In the genomic region with DNA sequence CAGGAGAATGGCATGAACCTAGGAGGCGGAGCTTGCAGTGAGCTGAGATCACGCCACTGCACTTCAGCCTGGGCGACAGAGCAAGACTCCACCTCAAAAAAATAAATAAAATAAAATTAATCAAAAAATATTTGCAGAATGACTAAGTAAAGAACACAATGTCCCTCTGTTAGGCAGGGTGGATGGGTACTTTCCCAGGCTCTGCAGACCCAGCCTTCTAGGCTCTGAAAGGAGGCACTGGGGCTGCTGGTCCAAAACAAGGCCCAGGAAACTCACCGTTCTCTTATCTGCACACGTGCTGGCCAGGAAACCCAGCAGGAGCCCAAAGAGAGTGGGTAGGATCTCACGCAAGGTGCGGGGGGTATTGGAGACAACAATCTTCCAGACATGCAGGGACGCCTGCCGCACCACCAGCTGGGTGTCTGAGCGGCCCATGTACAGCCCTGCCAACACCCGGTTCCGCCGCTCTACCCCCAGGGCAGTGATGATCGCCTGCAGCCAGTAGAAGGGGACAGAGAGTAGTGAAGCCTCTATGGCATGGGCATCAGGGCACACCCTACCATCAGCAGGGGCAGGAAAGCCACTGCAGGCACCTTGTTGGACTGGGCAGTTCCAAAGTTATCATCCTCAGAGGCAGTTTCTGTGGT, we compare ENCODE assay signal across 20 cellular contexts. TPM values are rescaled to one million over a fixed set of nuclear protein-coding genes. Genes with fewer than 3 reads are reported as not detected.
DNase-seq lines count a peak whose midpoint lies in the region; ATAC-seq and TF ChIP-seq lines count a peak whose summit lies in the region.
"Had no signal": no experiment of that assay in that cellular context is flagged by ENCODE, and none has a peak within 500 bp of the region (broad histone marks: within the 10 kb centered on the region; RNA-seq: fewer than 3 reads in every experiment).

No MANE protein-coding gene starts in this region.

- 100% methylated on average over 2 of the region's 14 CpGs; no CpG with 5 or more reads in 1 of the 2 experiments for WGBS in IMR-90 (ENCODE audit: extremely low coverage in 2 of 2, insufficient read length in 1 of 2), 2 experiments

- peaks cover 57% of the 10 kb centered on the region for H3K36me3 Mint-ChIP-seq in chondrocyte (ENCODE audit: low read depth)
- H3K36me3 Mint-ChIP-seq in neural progenitor cell = peaks cover 34% of the 10 kb centered on the region
- H3K36me3 Mint-ChIP-seq in glutamatergic neuron (ENCODE audit: unreplicated experiment) = no peaks in the 10 kb centered on the region

- H2AFZ ChIP-seq in IMR-90 (replicated peaks; ENCODE audit: low read length, poor library complexity) (peak overlapping the region; percentile 63), neural progenitor cell (replicated peaks) (no peak overlapping the region)

- H3K9me3 Mint-ChIP-seq in chondrocyte (ENCODE audit: low read depth) (no peaks in the 10 kb centered on the region), neural progenitor cell (no peaks in the 10 kb centered on the region), glutamatergic neuron (ENCODE audit: unreplicated experiment) (peaks cover 6% of the 10 kb centered on the region)
- H3K9me3 Mint-ChIP-seq: CD4-positive, alpha-beta memory T cell; IgD-negative memory B cell had no signal

- H3K79me2 ChIP-seq in neural progenitor cell (ENCODE audit: low read depth) = no peaks in the 10 kb centered on the region

- H2BK5ac ChIP-seq in IMR-90 (ENCODE audit: low read depth, low read length, poor library complexity, severe bottlenecking) = peak overlapping the region; percentile 8

- H3K9ac ChIP-seq in IMR-90 (ENCODE audit: low read depth, low read length) = no peak overlapping the region
- H3K9ac ChIP-seq in neural progenitor cell = no peak overlapping the region

- H3K4me1 Mint-ChIP-seq in chondrocyte (ENCODE audit: low read depth) (peaks cover 16% of the 10 kb centered on the region), neural progenitor cell (no peaks in the 10 kb centered on the region), glutamatergic neuron (ENCODE audit: low read depth, unreplicated experiment) (peaks cover 5% of the 10 kb centered on the region)

- H3K4me3 ChIP-seq in AG04450 (ENCODE audit: low read depth, low read length) = no peak overlapping the region
- H3K4me3 ChIP-seq in IMR-90 (ENCODE audit: insufficient read depth, low read depth, low read length) = no peak overlapping the region
- H3K4me3 ChIP-seq in neural progenitor cell = no peak overlapping the region
- no peak overlapping the region for H3K4me3 ChIP-seq in dorsolateral prefrontal cortex
- H3K4me3 ChIP-seq: A549, HAP-1, SJSA1 had no signal

- H4K8ac ChIP-seq in IMR-90 (ENCODE audit: low read depth in 2 of 2, low read length in 2 of 2) = no peak overlapping the region

- H3K36me3 ChIP-seq in IMR-90 (ENCODE audit: control insufficient read depth, insufficient read depth, low read length) (peaks cover 82% of the 10 kb centered on the region), neural progenitor cell (peaks cover 3% of the 10 kb centered on the region)

- no peaks in the 10 kb centered on the region for H3K27me3 Mint-ChIP-seq in chondrocyte (ENCODE audit: low read depth)
- peaks cover 4% of the 10 kb centered on the region for H3K27me3 Mint-ChIP-seq in neural progenitor cell (ENCODE audit: insufficient read depth, low read depth)
- peaks cover 5% of the 10 kb centered on the region for H3K27me3 Mint-ChIP-seq in glutamatergic neuron (ENCODE audit: unreplicated experiment)
- H3K27me3 Mint-ChIP-seq: CD4-positive, alpha-beta memory T cell; IgD-negative memory B cell had no signal

- H3K4me3 Mint-ChIP-seq in chondrocyte (ENCODE audit: unreplicated experiment) = no peak overlapping the region
- no peak overlapping the region for H3K4me3 Mint-ChIP-seq in neural progenitor cell
- no peak overlapping the region for H3K4me3 Mint-ChIP-seq in glutamatergic neuron (ENCODE audit: unreplicated experiment)
- H3K4me3 Mint-ChIP-seq: CD4-positive, alpha-beta memory T cell; IgD-negative memory B cell had no signal

- peak overlapping the region; percentile 41 for H3K27ac Mint-ChIP-seq in chondrocyte (ENCODE audit: unreplicated experiment)
- peak overlapping the region; percentile 33 for H3K27ac Mint-ChIP-seq in neural progenitor cell
- no peak overlapping the region for H3K27ac Mint-ChIP-seq in glutamatergic neuron (ENCODE audit: unreplicated experiment)

- no peaks in the 10 kb centered on the region for H3F3A ChIP-seq in neural progenitor cell (ENCODE audit: low read depth)

- peak overlapping the region; percentile 81 for H2AK9ac ChIP-seq in IMR-90 (replicated peaks; ENCODE audit: low read depth, low read length, poor library complexity)

- no peak overlapping the region for H3K18ac ChIP-seq in IMR-90 (ENCODE audit: low read depth, low read length)

- H3K23ac ChIP-seq in IMR-90 (ENCODE audit: low read depth, low read length) = no peak overlapping the region

- H3K14ac ChIP-seq in IMR-90 (replicated peaks; ENCODE audit: low read depth, low read length) = no peak overlapping the region; the same call in 1 of the 2 replicates

- TF ChIP-seq POLR2A in IMR-90 (IDR thresholded peaks at IDR 0.05; ENCODE audit: low read depth, low read length) = no peak

- CTCF ChIA-PET in AG04450 (lab: Charles Lee) (no interaction called here), IMR-90 (lab: Yijun Ruan, JAX) (no interaction called here)

- H3K27ac ChIP-seq in AG04450 (ENCODE audit: low read depth, low read length) = peak overlapping the region; percentile 21
- no peak overlapping the region for H3K27ac ChIP-seq in IMR-90 (ENCODE audit: insufficient read depth, low read length)
- H3K27ac ChIP-seq in neural progenitor cell = no peak overlapping the region
- H3K27ac ChIP-seq in dorsolateral prefrontal cortex = peak overlapping the region in 2 of 59 donors; percentile 48 to 58
- H3K27ac ChIP-seq: A549, SJSA1 had no signal

- H3K9me1 ChIP-seq in IMR-90 (ENCODE audit: insufficient read depth, low read length) = peaks cover 28% of the 10 kb centered on the region

- H4K20me1 ChIP-seq in IMR-90 (ENCODE audit: insufficient read depth, low read length) (peaks cover 19% of the 10 kb centered on the region), neural progenitor cell (ENCODE audit: low read depth) (no peaks in the 10 kb centered on the region)

- no peak overlapping the region for H2AK5ac ChIP-seq in IMR-90 (ENCODE audit: low read depth, low read length)

- H4K5ac ChIP-seq in IMR-90 (ENCODE audit: low read depth, low read length) = no peak overlapping the region

- TF ChIP-seq RAD21 in IMR-90 (IDR thresholded peaks at IDR 0.05; ENCODE audit: low read length) = no peak

- H3K27me3 ChIP-seq in AG04450 (ENCODE audit: control insufficient read depth, insufficient read depth, low read length) = no peaks in the 10 kb centered on the region
- H3K27me3 ChIP-seq in IMR-90 (ENCODE audit: control insufficient read depth, insufficient read depth, low read length) = no peaks in the 10 kb centered on the region
- no peaks in the 10 kb centered on the region for H3K27me3 ChIP-seq in neural progenitor cell
- no peaks in the 10 kb centered on the region for H3K27me3 ChIP-seq in dorsolateral prefrontal cortex
- H3K27me3 ChIP-seq: SJSA1 had no signal

- in situ Hi-C loops in IMR-90 (cut with MboI; ENCODE audit: low sequenced_read_pairs) = loop anchor here (5.0 kb wide), 1 partner anchor 40 kb away; no protein-coding TSS in a partner anchor

- H2BK15ac ChIP-seq in IMR-90 (ENCODE audit: low read depth, low read length) = no peak overlapping the region

- H4K91ac ChIP-seq in IMR-90 (ENCODE audit: insufficient read depth, low read depth, low read length) = no peak overlapping the region

- ATAC-seq in IMR-90 (ENCODE audit: low read depth) (0 out of 2 replicates have a peak, but pooled peaks have one; percentile 9), HG02970 (IDR thresholded peaks at IDR 0.05; ENCODE audit: low FRiP score, unreplicated experiment) (no peak)

- H3K4me2 ChIP-seq in IMR-90 (ENCODE audit: low read depth, low read length) (no peak overlapping the region), neural progenitor cell (no peak overlapping the region)
- H3K4me2 ChIP-seq: A549 had no signal

- H3K4ac ChIP-seq in IMR-90 (ENCODE audit: low read depth, low read length) = no peak overlapping the region

- no peak overlapping the region for H2BK20ac ChIP-seq in IMR-90 (ENCODE audit: low read depth, low read length)

- 0 out of 2 replicates have a peak overlapping the region, but pooled peaks have one; percentile 15 for H2BK120ac ChIP-seq in IMR-90 (ENCODE audit: low read depth, low read length)

- peaks cover 11% of the 10 kb centered on the region for H3K4me1 ChIP-seq in IMR-90 (ENCODE audit: control insufficient read depth, insufficient read depth, low read length)
- no peaks in the 10 kb centered on the region for H3K4me1 ChIP-seq in neural progenitor cell
- H3K4me1 ChIP-seq: A549, HAP-1 had no signal

- DNase-seq in AG04450 (ENCODE audit: low read depth, low spot score) = no peak
- peak; percentile 46 for DNase-seq in IMR-90
- DNase-seq in chondrocyte (ENCODE audit: low spot score) = no peak
- no peak for DNase-seq in neural progenitor cell (ENCODE audit: low spot score)
- DNase-seq in dorsolateral prefrontal cortex = no peak
- DNase-seq in effector CD8-positive, alpha-beta T cell (lab: John Stamatoyannopoulos, UW) = no peak
- no peak for DNase-seq in glutamatergic neuron
- DNase-seq: AML-193; CD4-positive, alpha-beta memory T cell; DMS 273 treated with DMSO at 0.1 percent for 48 hours; EL; NCI-H146; NCI-H2081 treated with DMSO at 0.1 percent for 48 hours; NCI-H524 treated with DMSO at 0.1 percent for 48 hours; OCI-M1 had no signal

- POLR2A ChIA-PET in AG04450 (lab: Yijun Ruan, JAX) = no interaction called here
- POLR2A ChIA-PET in IMR-90 (lab: Charles Lee; ENCODE audit: unreplicated experiment) = no interaction called here

- dilution Hi-C loops in IMR-90 (cut with HindIII; ENCODE audit: low sequenced_read_pairs, unreplicated experiment) = no loop called here

- no TSS peak for BruUV-seq in IMR-90 (replicated peaks; lab: Mats Ljungman, UMichigan)

- peaks cover 17 to 46% of the 10 kb centered on the region in 2 experiments for H3K79me1 ChIP-seq in IMR-90 (ENCODE audit: low read depth in 1 of 2, low read length in 2 of 2)

- no peak for TF ChIP-seq CTCF in AG04450 (IDR thresholded peaks at IDR 0.05; ENCODE audit: low read depth, low read length)
- no peak for TF ChIP-seq CTCF in IMR-90 (conservative IDR thresholded peaks at IDR 0.05; ENCODE audit: low read depth, low read length)
- TF ChIP-seq CTCF in chondrocyte (IDR thresholded peaks at IDR 0.05) = no peak
- TF ChIP-seq CTCF in neural progenitor cell (IDR thresholded peaks at IDR 0.05) = no peak
- no peak for TF ChIP-seq CTCF in dorsolateral prefrontal cortex (IDR thresholded peaks at IDR 0.05 in 54 of 56, conservative IDR thresholded peaks at IDR 0.05 in 2 of 56; ENCODE audit: low read depth in 1 of 56, partially characterized antibody in 56 of 56)
- TF ChIP-seq CTCF in glutamatergic neuron (IDR thresholded peaks at IDR 0.05; ENCODE audit: partially characterized antibody, unreplicated experiment) = no peak

- no peak overlapping the region for H3K56ac ChIP-seq in IMR-90 (ENCODE audit: extremely low read depth, insufficient read depth, low read length)

- intact Hi-C loops in IMR-90 (cut with micrococcal nuclease) (loop anchor here (5.0 kb wide), 1 partner anchor 35 kb away; no protein-coding TSS in a partner anchor), dorsolateral prefrontal cortex (cut with DNase I) (no loop called here)

- peaks cover 7% of the 10 kb centered on the region; the same call in 1 of the 2 replicates for H3K9me3 ChIP-seq in AG04450 (ENCODE audit: control insufficient read depth, insufficient read depth, low read length)
- H3K9me3 ChIP-seq in IMR-90 (ENCODE audit: control insufficient read depth, insufficient read depth, low read length) = no peaks in the 10 kb centered on the region
- no peaks in the 10 kb centered on the region for H3K9me3 ChIP-seq in neural progenitor cell (ENCODE audit: low read depth)
- H3K9me3 ChIP-seq: A549, HAP-1, SJSA1 had no signal

RNA-seq across cellular contexts. Expression of a gene that starts 25.8 kb away (rescaled TPM):
- 52.9 and 64.9 TPM in 2 replicates for polyA plus RNA-seq in AG04450 (2011; rRNA removed)
- polyA minus RNA-seq in AG04450 (2011; rRNA and poly(A)+ RNA removed) = 84.4 and 106 TPM in 2 replicates
- total RNA-seq in IMR-90 (2012; rRNA removed) = 32.6 and 35.0 TPM in 2 replicates
- polyA plus RNA-seq in IMR-90 (2012; rRNA removed) = 47.6 and 49.6 TPM in 2 replicates
- polyA plus RNA-seq in IMR-90 (2012; cell fraction: cytosol; rRNA removed) = 31.2 and 45.6 TPM in 2 replicates
- 64.2 and 73.1 TPM in 2 replicates for polyA plus RNA-seq in IMR-90 (2012; cell fraction: nucleus; rRNA removed; ENCODE audit: low replicate concordance)
- total RNA-seq in chondrocyte = 37.2 to 49.6 TPM (median 44.4 TPM) in 3 replicates
- total RNA-seq in neural progenitor cell (ENCODE audit: low replicate concordance) = 17.5 and 24.5 TPM in 2 replicates
- 10 to 100 TPM; 35.0 to 69.2 (median 52.4) TPM for total RNA-seq in dorsolateral prefrontal cortex
- total RNA-seq in glutamatergic neuron (ENCODE audit: unreplicated experiment) = 57.2 TPM

RNA-seq across cellular contexts. Expression of a gene that starts 52.2 kb away (rescaled TPM):
- polyA plus RNA-seq in AG04450 (2011; rRNA removed) (44.5 and 50.4 TPM in 2 replicates), IMR-90 (2012; rRNA removed) (57.8 and 76.1 TPM in 2 replicates)
- polyA minus RNA-seq in AG04450 (2011; rRNA and poly(A)+ RNA removed) = 144 and 184 TPM in 2 replicates
- total RNA-seq in IMR-90 (2012; rRNA removed) (65.8 and 77.6 TPM in 2 replicates), chondrocyte (92.3 to 137 TPM (median 97.5 TPM) in 3 replicates), neural progenitor cell (ENCODE audit: low replicate concordance) (60.9 and 74.3 TPM in 2 replicates), dorsolateral prefrontal cortex (100 to 1,000 TPM in 2 of 120 experiments, 10 to 100 TPM in 118; 44.5 to 107 (median 69.9) TPM), glutamatergic neuron (ENCODE audit: unreplicated experiment) (173 TPM)
- polyA plus RNA-seq in IMR-90 (2012; cell fraction: cytosol; rRNA removed) = 28.3 and 50.4 TPM in 2 replicates
- polyA plus RNA-seq in IMR-90 (2012; cell fraction: nucleus; rRNA removed; ENCODE audit: low replicate concordance) = 74.2 and 147 TPM in 2 replicates

RNA-seq across cellular contexts. Expression of a gene that starts 58.6 kb away (rescaled TPM):
- polyA plus RNA-seq in AG04450 (2011; rRNA removed) = 4,854 and 5,695 TPM in 2 replicates
- 2,992 and 3,454 TPM in 2 replicates for polyA minus RNA-seq in AG04450 (2011; rRNA and poly(A)+ RNA removed)
- total RNA-seq in IMR-90 (2012; rRNA removed) = 4,496 and 5,401 TPM in 2 replicates
- 5,590 and 6,356 TPM in 2 replicates for polyA plus RNA-seq in IMR-90 (2012; rRNA removed)
- 2,244 and 4,987 TPM in 2 replicates for polyA plus RNA-seq in IMR-90 (2012; cell fraction: cytosol; rRNA removed)
- polyA plus RNA-seq in IMR-90 (2012; cell fraction: nucleus; rRNA removed; ENCODE audit: low replicate concordance) = 1,556 and 2,037 TPM in 2 replicates
- 1,691 to 2,186 TPM (median 1,706 TPM) in 3 replicates for total RNA-seq in chondrocyte
- 7,069 and 9,364 TPM in 2 replicates for total RNA-seq in neural progenitor cell (ENCODE audit: low replicate concordance)
- 100 to 1,000 TPM; 199 to 446 (median 270) TPM for total RNA-seq in dorsolateral prefrontal cortex
- total RNA-seq in glutamatergic neuron (ENCODE audit: unreplicated experiment) = 1,238 TPM
